Comparison of ENCODE assay signal across 15 cellular contexts in the genomic region with DNA sequence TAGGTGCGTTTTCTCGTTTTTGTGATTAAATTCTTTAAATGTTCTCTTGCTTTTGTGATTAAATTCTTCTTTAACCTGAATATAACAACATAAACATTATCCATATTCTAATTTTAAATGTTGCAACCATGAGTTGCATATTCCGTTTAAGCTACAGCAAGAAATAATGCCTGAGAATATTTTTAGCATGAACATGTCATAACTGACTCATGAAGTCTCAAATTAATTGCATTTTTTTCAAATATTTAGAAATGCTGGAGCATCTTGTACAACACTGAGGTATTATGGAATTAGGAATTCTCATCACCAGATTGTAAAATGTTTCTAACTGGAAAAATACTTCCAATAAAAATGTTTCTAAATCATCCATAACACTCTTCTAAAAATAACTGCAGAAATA. TPM values are rescaled to one million over a fixed set of nuclear protein-coding genes. Genes with fewer than 3 reads are reported as not detected.
DNase-seq lines count a peak whose midpoint lies in the region; ATAC-seq and TF ChIP-seq lines count a peak whose summit lies in the region.
"Had no signal": no experiment of that assay in that cellular context is flagged by ENCODE, and none has a peak within 500 bp of the region (broad histone marks: within the 10 kb centered on the region; RNA-seq: fewer than 3 reads in every experiment).

No MANE protein-coding gene starts in this region.

- TF ChIP-seq POLR2A in ovary (IDR thresholded peaks at IDR 0.05) = no peak

- H3K27me3 ChIP-seq in left ventricle myocardium inferior (ENCODE audit: low read depth) (no peaks in the 10 kb centered on the region), ovary (no peaks in the 10 kb centered on the region), lower lobe of right lung (ENCODE audit: low read depth) (no peaks in the 10 kb centered on the region)
- H3K27me3 ChIP-seq: neural progenitor cell had no signal

- no peak for DNase-seq in left ventricle myocardium inferior
- no peak for DNase-seq in left cardiac atrium
- DNase-seq in fibroblast of villous mesenchyme (ENCODE audit: low read depth) = peak; percentile 52
- no peak for DNase-seq in ovary
- no peak for DNase-seq in lower lobe of right lung
- DNase-seq: activated naive CD4-positive, alpha-beta T cell treated with anti-CD3 and anti-CD28 coated beads for 36 hours; NCI-H1048; NCI-H2227 treated with DMSO at 0.1 percent for 48 hours; stimulated activated CD4-positive, alpha-beta T cell treated with anti-CD3 and anti-CD28 coated beads, Interleukin-12 subunit alpha, Interleukin-12 subunit beta, amount 100 ng/mL, for 4 hours; WERI-Rb-1 had no signal

- no peaks in the 10 kb centered on the region for H3K36me3 ChIP-seq in left ventricle myocardium inferior
- H3K36me3 ChIP-seq in urinary bladder (ENCODE audit: insufficient read depth) = no peaks in the 10 kb centered on the region
- H3K36me3 ChIP-seq in ovary = no peaks in the 10 kb centered on the region
- H3K36me3 ChIP-seq in lower lobe of right lung = no peaks in the 10 kb centered on the region
- H3K36me3 ChIP-seq: neural progenitor cell, WERI-Rb-1 had no signal

- 21% methylated on average over 3 of the region's 3 CpGs for WGBS in urinary bladder
- 6 to 9% (median 7%) methylated on average over 3 of the region's 3 CpGs for WGBS in ovary, 3 donors

- ATAC-seq in left cardiac atrium (no peak), SK-N-SH treated with all-trans-retinoic acid at 6 μM for 48 hours (peak; percentile 84), lower lobe of right lung (no peak), GM19455 (IDR thresholded peaks at IDR 0.05; ENCODE audit: unreplicated experiment) (no peak)

- no peak for TF ChIP-seq EP300 in ovary (IDR thresholded peaks at IDR 0.05)

- H3K27ac ChIP-seq in left ventricle myocardium inferior (replicated peaks) (peak overlapping the region; percentile 56), urinary bladder (ENCODE audit: low read depth) (peak overlapping the region; percentile 10), ovary (no peak overlapping the region), lower lobe of right lung (no peak overlapping the region)
- H3K27ac ChIP-seq: epithelial cell of prostate, neural progenitor cell, WERI-Rb-1 had no signal

- intact Hi-C loops in left ventricle myocardium inferior (cut with micrococcal nuclease) (no loop called here), left cardiac atrium (cut with DNase I) (no loop called here), ovary (cut with DNase I) (no loop called here), lower lobe of right lung (cut with DNase I) (no loop called here)

- H3K9me3 ChIP-seq in left ventricle myocardium inferior (replicated peaks) = peaks cover 13% of the 10 kb centered on the region
- no peaks in the 10 kb centered on the region for H3K9me3 ChIP-seq in ovary
- no peaks in the 10 kb centered on the region for H3K9me3 ChIP-seq in lower lobe of right lung

- TF ChIP-seq CTCF in left ventricle myocardium inferior (IDR thresholded peaks at IDR 0.05; ENCODE audit: borderline replicate concordance) = no peak
- TF ChIP-seq CTCF in fibroblast of villous mesenchyme (IDR thresholded peaks at IDR 0.05; ENCODE audit: insufficient read depth, low read depth, low read length) = no peak
- no peak for TF ChIP-seq CTCF in ovary (IDR thresholded peaks at IDR 0.05)
- TF ChIP-seq CTCF in lower lobe of right lung (IDR thresholded peaks at IDR 0.05) = no peak

- peak overlapping the region; percentile 6 for H3K4me3 ChIP-seq in left ventricle myocardium inferior
- no peak overlapping the region for H3K4me3 ChIP-seq in fibroblast of villous mesenchyme (ENCODE audit: low read depth, low read length)
- no peak overlapping the region for H3K4me3 ChIP-seq in urinary bladder (ENCODE audit: low read depth, low read length)
- H3K4me3 ChIP-seq in ovary = no peak overlapping the region
- no peak overlapping the region for H3K4me3 ChIP-seq in lower lobe of right lung
- H3K4me3 ChIP-seq: neural progenitor cell had no signal

- H3K4me1 ChIP-seq in left ventricle myocardium inferior (peaks cover 79% of the 10 kb centered on the region), urinary bladder (ENCODE audit: insufficient read depth) (no peaks in the 10 kb centered on the region), ovary (ENCODE audit: insufficient read depth) (peaks cover 4% of the 10 kb centered on the region), lower lobe of right lung (peaks cover 22% of the 10 kb centered on the region)

TF ChIP-seq in SK-N-SH treated with all-trans-retinoic acid at 6 μM for 48 hours, 23 proteins besides CTCF, POLR2A, EP300 and RAD21:
- TF ChIP-seq OSR1 (CRISPR knock-in tag; IDR thresholded peaks at IDR 0.05) (no peak), ISL1 (CRISPR knock-in tag; IDR thresholded peaks at IDR 0.05) (0 out of 2 replicates have a peak, but pooled peaks have one; percentile 11)
- TF ChIP-seq, protein P1, sequence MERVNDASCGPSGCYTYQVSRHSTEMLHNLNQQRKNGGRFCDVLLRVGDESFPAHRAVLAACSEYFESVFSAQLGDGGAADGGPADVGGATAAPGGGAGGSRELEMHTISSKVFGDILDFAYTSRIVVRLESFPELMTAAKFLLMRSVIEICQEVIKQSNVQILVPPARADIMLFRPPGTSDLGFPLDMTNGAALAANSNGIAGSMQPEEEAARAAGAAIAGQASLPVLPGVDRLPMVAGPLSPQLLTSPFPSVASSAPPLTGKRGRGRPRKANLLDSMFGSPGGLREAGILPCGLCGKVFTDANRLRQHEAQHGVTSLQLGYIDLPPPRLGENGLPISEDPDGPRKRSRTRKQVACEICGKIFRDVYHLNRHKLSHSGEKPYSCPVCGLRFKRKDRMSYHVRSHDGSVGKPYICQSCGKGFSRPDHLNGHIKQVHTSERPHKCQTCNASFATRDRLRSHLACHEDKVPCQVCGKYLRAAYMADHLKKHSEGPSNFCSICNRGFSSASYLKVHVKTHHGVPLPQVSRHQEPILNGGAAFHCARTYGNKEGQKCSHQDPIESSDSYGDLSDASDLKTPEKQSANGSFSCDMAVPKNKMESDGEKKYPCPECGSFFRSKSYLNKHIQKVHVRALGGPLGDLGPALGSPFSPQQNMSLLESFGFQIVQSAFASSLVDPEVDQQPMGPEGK (CRISPR knock-in tag; IDR thresholded peaks at IDR 0.05; ENCODE audit: borderline replicate concordance) = no peak
- TF ChIP-seq, protein P2, sequence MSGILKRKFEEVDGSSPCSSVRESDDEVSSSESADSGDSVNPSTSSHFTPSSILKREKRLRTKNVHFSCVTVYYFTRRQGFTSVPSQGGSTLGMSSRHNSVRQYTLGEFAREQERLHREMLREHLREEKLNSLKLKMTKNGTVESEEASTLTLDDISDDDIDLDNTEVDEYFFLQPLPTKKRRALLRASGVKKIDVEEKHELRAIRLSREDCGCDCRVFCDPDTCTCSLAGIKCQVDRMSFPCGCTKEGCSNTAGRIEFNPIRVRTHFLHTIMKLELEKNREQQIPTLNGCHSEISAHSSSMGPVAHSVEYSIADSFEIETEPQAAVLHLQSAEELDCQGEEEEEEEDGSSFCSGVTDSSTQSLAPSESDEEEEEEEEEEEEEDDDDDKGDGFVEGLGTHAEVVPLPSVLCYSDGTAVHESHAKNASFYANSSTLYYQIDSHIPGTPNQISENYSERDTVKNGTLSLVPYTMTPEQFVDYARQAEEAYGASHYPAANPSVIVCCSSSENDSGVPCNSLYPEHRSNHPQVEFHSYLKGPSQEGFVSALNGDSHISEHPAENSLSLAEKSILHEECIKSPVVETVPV (CRISPR knock-in tag; IDR thresholded peaks at IDR 0.05) = no peak

RNA-seq across cellular contexts. Expression of a gene that starts 14.7 kb away (rescaled TPM):
- total RNA-seq in left ventricle myocardium inferior (30.2 TPM), left cardiac atrium (10 to 100 TPM; 41.1 to 47.6 TPM), fibroblast of villous mesenchyme (45.1 and 54.0 TPM in 2 replicates), urinary bladder (167 TPM), ovary (10 to 100 TPM; 40.1 to 71.9 (median 52.7) TPM), lower lobe of right lung (54.3 TPM)
- polyA plus RNA-seq in urinary bladder (36.3 TPM), ovary (10 to 100 TPM; 13.2 to 25.8 TPM)

Comparison
In these comparisons a context has a peak if more than half of its experiments do, and no peak if none do; other contexts are left out.
1. H3K27ac ChIP-seq: peak in left ventricle myocardium inferior (single experiment) and urinary bladder (single experiment); none in ovary (0 of 2) and lower lobe of right lung (single experiment).